1 cellular context compared by ENCODE assay signal in the genomic region with DNA sequence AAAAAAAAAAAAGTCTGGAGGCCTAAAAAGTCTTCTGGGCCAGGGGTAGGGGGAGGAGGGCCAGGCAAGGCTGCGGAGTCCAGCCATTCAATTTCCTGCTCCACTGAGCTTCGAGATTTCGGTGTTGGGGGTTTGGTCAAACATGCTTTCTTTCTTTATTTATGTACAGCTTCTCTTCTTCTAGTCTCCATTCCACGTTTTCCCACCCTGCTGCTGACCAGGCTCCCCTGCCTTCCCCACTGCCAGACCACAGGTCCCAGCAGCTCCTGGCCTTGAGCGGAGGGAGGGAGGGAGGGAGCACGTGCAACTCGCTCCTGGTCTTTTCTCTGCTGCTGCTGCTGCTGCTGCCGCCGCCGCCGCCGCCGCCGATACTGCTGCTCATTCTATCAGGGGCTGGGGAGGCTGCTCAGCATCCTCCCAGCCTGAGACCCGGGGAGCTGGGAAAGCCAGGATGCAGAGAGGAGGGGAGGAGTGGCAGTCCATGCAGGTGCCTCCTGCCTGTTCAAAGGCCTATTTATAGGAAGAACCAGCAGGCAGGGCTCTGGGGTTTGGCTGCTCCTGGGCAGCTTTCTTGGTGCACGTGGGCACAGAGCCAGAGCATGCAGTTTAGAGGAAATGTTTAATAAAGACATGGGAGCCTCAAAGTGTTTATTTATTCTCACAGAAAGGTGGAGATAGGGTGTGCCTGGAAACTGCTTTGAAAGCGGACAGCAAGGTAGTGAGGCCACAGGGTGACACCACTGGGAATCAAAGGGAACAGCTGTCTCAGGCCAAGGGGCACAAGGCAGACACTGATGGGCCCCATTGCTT.
TF ChIP-seq lines count a peak whose summit lies in the region.

No MANE protein-coding gene starts in this region.

TF ChIP-seq in HepG2, 621 proteins besides CTCF, POLR2A, EP300 and RAD21 (continued from another document and continues in another):
- no peak for TF ChIP-seq SRSF4 (IDR thresholded peaks at IDR 0.05; ENCODE audit: low read depth, low read length, poor library complexity, severe bottlenecking)
- no peak for TF ChIP-seq ZNF644 (CRISPR knock-in tag; IDR thresholded peaks at IDR 0.05; ENCODE audit: low read depth)
- no peak; the same call in 1 of the 2 replicates for TF ChIP-seq HOXA3 (CRISPR knock-in tag; IDR thresholded peaks at IDR 0.05)
- no peak for TF ChIP-seq ZNF33B (CRISPR knock-in tag; IDR thresholded peaks at IDR 0.05)
- peak; percentile 49; the same call in 1 of the 2 replicates for TF ChIP-seq ZNF839 (CRISPR knock-in tag; IDR thresholded peaks at IDR 0.05; ENCODE audit: borderline replicate concordance)
- TF ChIP-seq NCOR1 (IDR thresholded peaks at IDR 0.05; ENCODE audit: borderline replicate concordance, low read length): no peak
- no peak; the same call in 1 of the 2 replicates for TF ChIP-seq KDM1A (CRISPR knock-in tag; IDR thresholded peaks at IDR 0.05)
- TF ChIP-seq DZIP1 (CRISPR knock-in tag; IDR thresholded peaks at IDR 0.05): no peak; the same call in 1 of the 2 replicates
- no peak for TF ChIP-seq CENPT (CRISPR knock-in tag; IDR thresholded peaks at IDR 0.05; ENCODE audit: low read depth)
- no peak; the same call in 1 of the 2 replicates for TF ChIP-seq CBFB (CRISPR knock-in tag; IDR thresholded peaks at IDR 0.05)
- TF ChIP-seq, protein P1, sequence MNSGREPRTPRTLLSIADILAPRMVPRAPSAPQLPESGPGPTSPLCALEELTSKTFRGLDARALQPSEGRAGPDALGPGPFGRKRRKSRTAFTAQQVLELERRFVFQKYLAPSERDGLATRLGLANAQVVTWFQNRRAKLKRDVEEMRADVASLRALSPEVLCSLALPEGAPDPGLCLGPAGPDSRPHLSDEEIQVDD (CRISPR knock-in tag; IDR thresholded peaks at IDR 0.05; ENCODE audit: borderline replicate concordance): no peak
- no peak for TF ChIP-seq KAT2B (IDR thresholded peaks at IDR 0.05; ENCODE audit: borderline replicate concordance, low read depth, low read length)
- TF ChIP-seq RFXANK (CRISPR knock-in tag; IDR thresholded peaks at IDR 0.05): peak; percentile 43; the same call in 1 of the 2 replicates
- no peak for TF ChIP-seq POLR2G (IDR thresholded peaks at IDR 0.05; ENCODE audit: low read depth, low read length)
- TF ChIP-seq ZNF138 (CRISPR knock-in tag; IDR thresholded peaks at IDR 0.05; ENCODE audit: low read depth): no peak
- no peak for TF ChIP-seq DPF2 (CRISPR knock-in tag; IDR thresholded peaks at IDR 0.05; ENCODE audit: borderline replicate concordance, low read depth)
- TF ChIP-seq NAIF1 (CRISPR knock-in tag; IDR thresholded peaks at IDR 0.05; ENCODE audit: borderline replicate concordance): no peak
- no peak for TF ChIP-seq ZNF382 (CRISPR knock-in tag; IDR thresholded peaks at IDR 0.05; ENCODE audit: borderline replicate concordance)
- TF ChIP-seq ZNF331 (CRISPR knock-in tag; IDR thresholded peaks at IDR 0.05): peak; percentile 66
- TF ChIP-seq SMAD9 (CRISPR knock-in tag; IDR thresholded peaks at IDR 0.05): no peak
- no peak for TF ChIP-seq NFE2L2 (IDR thresholded peaks at IDR 0.05; ENCODE audit: low read length)
- TF ChIP-seq BCL6 (CRISPR knock-in tag; IDR thresholded peaks at IDR 0.05): peak; percentile 64; the same call in 1 of the 2 replicates
- TF ChIP-seq ZNF230 (CRISPR knock-in tag; IDR thresholded peaks at IDR 0.05): no peak
- no peak for TF ChIP-seq HNRNPL (IDR thresholded peaks at IDR 0.05; ENCODE audit: low read depth, low read length)
- TF ChIP-seq ZNF207 (IDR thresholded peaks at IDR 0.05; ENCODE audit: borderline replicate concordance): no peak
- TF ChIP-seq, protein P2, sequence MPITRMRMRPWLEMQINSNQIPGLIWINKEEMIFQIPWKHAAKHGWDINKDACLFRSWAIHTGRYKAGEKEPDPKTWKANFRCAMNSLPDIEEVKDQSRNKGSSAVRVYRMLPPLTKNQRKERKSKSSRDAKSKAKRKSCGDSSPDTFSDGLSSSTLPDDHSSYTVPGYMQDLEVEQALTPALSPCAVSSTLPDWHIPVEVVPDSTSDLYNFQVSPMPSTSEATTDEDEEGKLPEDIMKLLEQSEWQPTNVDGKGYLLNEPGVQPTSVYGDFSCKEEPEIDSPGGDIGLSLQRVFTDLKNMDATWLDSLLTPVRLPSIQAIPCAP (CRISPR knock-in tag; IDR thresholded peaks at IDR 0.05; ENCODE audit: low read depth): no peak
- TF ChIP-seq, protein P3, sequence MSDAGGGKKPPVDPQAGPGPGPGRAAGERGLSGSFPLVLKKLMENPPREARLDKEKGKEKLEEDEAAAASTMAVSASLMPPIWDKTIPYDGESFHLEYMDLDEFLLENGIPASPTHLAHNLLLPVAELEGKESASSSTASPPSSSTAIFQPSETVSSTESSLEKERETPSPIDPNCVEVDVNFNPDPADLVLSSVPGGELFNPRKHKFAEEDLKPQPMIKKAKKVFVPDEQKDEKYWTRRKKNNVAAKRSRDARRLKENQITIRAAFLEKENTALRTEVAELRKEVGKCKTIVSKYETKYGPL (CRISPR knock-in tag; IDR thresholded peaks at IDR 0.05): no peak
- TF ChIP-seq CAMTA2 (CRISPR knock-in tag; IDR thresholded peaks at IDR 0.05; ENCODE audit: borderline replicate concordance): no peak
- TF ChIP-seq, protein P4, sequence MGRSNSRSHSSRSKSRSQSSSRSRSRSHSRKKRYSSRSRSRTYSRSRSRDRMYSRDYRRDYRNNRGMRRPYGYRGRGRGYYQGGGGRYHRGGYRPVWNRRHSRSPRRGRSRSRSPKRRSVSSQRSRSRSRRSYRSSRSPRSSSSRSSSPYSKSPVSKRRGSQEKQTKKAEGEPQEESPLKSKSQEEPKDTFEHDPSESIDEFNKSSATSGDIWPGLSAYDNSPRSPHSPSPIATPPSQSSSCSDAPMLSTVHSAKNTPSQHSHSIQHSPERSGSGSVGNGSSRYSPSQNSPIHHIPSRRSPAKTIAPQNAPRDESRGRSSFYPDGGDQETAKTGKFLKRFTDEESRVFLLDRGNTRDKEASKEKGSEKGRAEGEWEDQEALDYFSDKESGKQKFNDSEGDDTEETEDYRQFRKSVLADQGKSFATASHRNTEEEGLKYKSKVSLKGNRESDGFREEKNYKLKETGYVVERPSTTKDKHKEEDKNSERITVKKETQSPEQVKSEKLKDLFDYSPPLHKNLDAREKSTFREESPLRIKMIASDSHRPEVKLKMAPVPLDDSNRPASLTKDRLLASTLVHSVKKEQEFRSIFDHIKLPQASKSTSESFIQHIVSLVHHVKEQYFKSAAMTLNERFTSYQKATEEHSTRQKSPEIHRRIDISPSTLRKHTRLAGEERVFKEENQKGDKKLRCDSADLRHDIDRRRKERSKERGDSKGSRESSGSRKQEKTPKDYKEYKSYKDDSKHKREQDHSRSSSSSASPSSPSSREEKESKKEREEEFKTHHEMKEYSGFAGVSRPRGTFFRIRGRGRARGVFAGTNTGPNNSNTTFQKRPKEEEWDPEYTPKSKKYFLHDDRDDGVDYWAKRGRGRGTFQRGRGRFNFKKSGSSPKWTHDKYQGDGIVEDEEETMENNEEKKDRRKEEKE (IDR thresholded peaks at IDR 0.05): no peak
- TF ChIP-seq ZNF83 (CRISPR knock-in tag; IDR thresholded peaks at IDR 0.05; ENCODE audit: borderline replicate concordance): no peak
- no peak for TF ChIP-seq GABPA (IDR thresholded peaks at IDR 0.05; ENCODE audit: low read depth, low read length)
- TF ChIP-seq GABPA (CRISPR knock-in tag; IDR thresholded peaks at IDR 0.05; ENCODE audit: low read depth): no peak
- no peak for TF ChIP-seq ZNF446 (CRISPR knock-in tag; IDR thresholded peaks at IDR 0.05)
- peak; percentile 71 for TF ChIP-seq GATAD2A (CRISPR knock-in tag; IDR thresholded peaks at IDR 0.05)
- no peak for TF ChIP-seq ZFP41 (CRISPR knock-in tag; IDR thresholded peaks at IDR 0.05; ENCODE audit: borderline replicate concordance)
- no peak for TF ChIP-seq ZNF841 (CRISPR knock-in tag; IDR thresholded peaks at IDR 0.05; ENCODE audit: borderline replicate concordance)
- TF ChIP-seq ZNF747 (CRISPR knock-in tag; IDR thresholded peaks at IDR 0.05; ENCODE audit: borderline replicate concordance): no peak
- no peak for TF ChIP-seq FOSL1 (CRISPR knock-in tag; IDR thresholded peaks at IDR 0.05; ENCODE audit: borderline replicate concordance)
- TF ChIP-seq EZH2 (conservative IDR thresholded peaks at IDR 0.05; ENCODE audit: low read depth, low read length): no peak
- TF ChIP-seq FOXK2 (IDR thresholded peaks at IDR 0.05): no peak
- no peak for TF ChIP-seq NFIC (IDR thresholded peaks at IDR 0.05; ENCODE audit: low read length)
- no peak for TF ChIP-seq ZNF546 (CRISPR knock-in tag; conservative IDR thresholded peaks at IDR 0.05)
- TF ChIP-seq, protein P5, sequence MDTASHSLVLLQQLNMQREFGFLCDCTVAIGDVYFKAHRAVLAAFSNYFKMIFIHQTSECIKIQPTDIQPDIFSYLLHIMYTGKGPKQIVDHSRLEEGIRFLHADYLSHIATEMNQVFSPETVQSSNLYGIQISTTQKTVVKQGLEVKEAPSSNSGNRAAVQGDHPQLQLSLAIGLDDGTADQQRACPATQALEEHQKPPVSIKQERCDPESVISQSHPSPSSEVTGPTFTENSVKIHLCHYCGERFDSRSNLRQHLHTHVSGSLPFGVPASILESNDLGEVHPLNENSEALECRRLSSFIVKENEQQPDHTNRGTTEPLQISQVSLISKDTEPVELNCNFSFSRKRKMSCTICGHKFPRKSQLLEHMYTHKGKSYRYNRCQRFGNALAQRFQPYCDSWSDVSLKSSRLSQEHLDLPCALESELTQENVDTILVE (CRISPR knock-in tag; IDR thresholded peaks at IDR 0.05): peak; percentile 69
- TF ChIP-seq ZNF547 (CRISPR knock-in tag; IDR thresholded peaks at IDR 0.05): peak; percentile 65
- TF ChIP-seq TCF7 (IDR thresholded peaks at IDR 0.05; ENCODE audit: low read depth): no peak
- TF ChIP-seq PTBP1 (IDR thresholded peaks at IDR 0.05; ENCODE audit: low read depth, low read length, poor library complexity, severe bottlenecking): peak; percentile 57
- TF ChIP-seq ZNF674 (CRISPR knock-in tag; IDR thresholded peaks at IDR 0.05; ENCODE audit: low read depth): no peak
- no peak for TF ChIP-seq TBL1XR1 (IDR thresholded peaks at IDR 0.05; ENCODE audit: borderline replicate concordance, low read length, partially characterized antibody)
- TF ChIP-seq SMAD3 (CRISPR knock-in tag; IDR thresholded peaks at IDR 0.05): peak; percentile 59; the same call in 1 of the 2 replicates
- TF ChIP-seq, protein P6, sequence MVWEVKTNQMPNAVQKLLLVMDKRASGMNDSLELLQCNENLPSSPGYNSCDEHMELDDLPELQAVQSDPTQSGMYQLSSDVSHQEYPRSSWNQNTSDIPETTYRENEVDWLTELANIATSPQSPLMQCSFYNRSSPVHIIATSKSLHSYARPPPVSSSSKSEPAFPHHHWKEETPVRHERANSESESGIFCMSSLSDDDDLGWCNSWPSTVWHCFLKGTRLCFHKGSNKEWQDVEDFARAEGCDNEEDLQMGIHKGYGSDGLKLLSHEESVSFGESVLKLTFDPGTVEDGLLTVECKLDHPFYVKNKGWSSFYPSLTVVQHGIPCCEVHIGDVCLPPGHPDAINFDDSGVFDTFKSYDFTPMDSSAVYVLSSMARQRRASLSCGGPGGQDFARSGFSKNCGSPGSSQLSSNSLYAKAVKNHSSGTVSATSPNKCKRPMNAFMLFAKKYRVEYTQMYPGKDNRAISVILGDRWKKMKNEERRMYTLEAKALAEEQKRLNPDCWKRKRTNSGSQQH (CRISPR knock-in tag; IDR thresholded peaks at IDR 0.05; ENCODE audit: low read depth): peak; percentile 27; the same call in 1 of the 2 replicates
- no peak for TF ChIP-seq ZNF160 (CRISPR knock-in tag; IDR thresholded peaks at IDR 0.05)
- no peak; the same call in 1 of the 2 replicates for TF ChIP-seq STAG1 (CRISPR knock-in tag; IDR thresholded peaks at IDR 0.05)
- 0 out of 2 replicates have a peak, but pooled peaks have one; percentile 14 for TF ChIP-seq ZMYM4 (CRISPR knock-in tag; IDR thresholded peaks at IDR 0.05)
- TF ChIP-seq NFIB (CRISPR knock-in tag; IDR thresholded peaks at IDR 0.05; ENCODE audit: borderline replicate concordance): no peak
- peak; percentile 62; the same call in 1 of the 2 replicates for TF ChIP-seq MTA1 (CRISPR knock-in tag; IDR thresholded peaks at IDR 0.05; ENCODE audit: borderline replicate concordance)
- TF ChIP-seq, protein P7, sequence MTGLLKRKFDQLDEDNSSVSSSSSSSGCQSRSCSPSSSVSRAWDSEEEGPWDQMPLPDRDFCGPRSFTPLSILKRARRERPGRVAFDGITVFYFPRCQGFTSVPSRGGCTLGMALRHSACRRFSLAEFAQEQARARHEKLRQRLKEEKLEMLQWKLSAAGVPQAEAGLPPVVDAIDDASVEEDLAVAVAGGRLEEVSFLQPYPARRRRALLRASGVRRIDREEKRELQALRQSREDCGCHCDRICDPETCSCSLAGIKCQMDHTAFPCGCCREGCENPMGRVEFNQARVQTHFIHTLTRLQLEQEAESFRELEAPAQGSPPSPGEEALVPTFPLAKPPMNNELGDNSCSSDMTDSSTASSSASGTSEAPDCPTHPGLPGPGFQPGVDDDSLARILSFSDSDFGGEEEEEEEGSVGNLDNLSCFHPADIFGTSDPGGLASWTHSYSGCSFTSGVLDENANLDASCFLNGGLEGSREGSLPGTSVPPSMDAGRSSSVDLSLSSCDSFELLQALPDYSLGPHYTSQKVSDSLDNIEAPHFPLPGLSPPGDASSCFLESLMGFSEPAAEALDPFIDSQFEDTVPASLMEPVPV (CRISPR knock-in tag; IDR thresholded peaks at IDR 0.05): no peak
- TF ChIP-seq, protein P8, sequence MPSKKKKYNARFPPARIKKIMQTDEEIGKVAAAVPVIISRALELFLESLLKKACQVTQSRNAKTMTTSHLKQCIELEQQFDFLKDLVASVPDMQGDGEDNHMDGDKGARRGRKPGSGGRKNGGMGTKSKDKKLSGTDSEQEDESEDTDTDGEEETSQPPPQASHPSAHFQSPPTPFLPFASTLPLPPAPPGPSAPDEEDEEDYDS (CRISPR knock-in tag; IDR thresholded peaks at IDR 0.05): no peak; the same call in 1 of the 2 replicates
